In the genomic region with DNA sequence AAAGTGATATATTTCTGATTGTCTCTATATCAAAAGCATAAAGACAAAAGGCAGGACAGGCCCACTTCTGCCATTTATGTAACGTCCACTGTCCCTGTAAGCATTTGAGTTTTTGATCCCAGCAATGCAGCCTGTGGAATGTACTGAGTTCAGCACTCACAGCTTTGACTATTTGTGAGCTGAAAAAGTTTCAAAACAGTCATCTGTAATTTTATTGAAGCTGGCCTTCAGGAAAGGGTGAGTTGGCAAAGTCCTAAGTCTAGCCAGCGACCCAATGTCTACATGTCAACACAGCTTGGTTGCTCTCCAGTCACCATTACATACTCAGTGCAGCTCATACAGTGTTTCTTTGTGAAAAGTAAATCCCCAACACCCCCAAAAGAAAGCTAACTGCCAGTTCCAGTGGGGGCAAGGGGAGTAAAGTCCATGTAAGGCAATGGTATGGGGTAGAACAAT, we compare ENCODE assay signal across 1 cellular context.
TF ChIP-seq lines count a peak whose summit lies in the region.

No MANE protein-coding gene starts in this region.

TF ChIP-seq in HepG2, 621 proteins besides CTCF, POLR2A, EP300 and RAD21 (continued from another document and continues in another):
- TF ChIP-seq, protein P1, sequence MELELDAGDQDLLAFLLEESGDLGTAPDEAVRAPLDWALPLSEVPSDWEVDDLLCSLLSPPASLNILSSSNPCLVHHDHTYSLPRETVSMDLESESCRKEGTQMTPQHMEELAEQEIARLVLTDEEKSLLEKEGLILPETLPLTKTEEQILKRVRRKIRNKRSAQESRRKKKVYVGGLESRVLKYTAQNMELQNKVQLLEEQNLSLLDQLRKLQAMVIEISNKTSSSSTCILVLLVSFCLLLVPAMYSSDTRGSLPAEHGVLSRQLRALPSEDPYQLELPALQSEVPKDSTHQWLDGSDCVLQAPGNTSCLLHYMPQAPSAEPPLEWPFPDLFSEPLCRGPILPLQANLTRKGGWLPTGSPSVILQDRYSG (CRISPR knock-in tag; IDR thresholded peaks at IDR 0.05), result no peak
- TF ChIP-seq TRIM24 (CRISPR knock-in tag; IDR thresholded peaks at IDR 0.05) (no peak), RARA (CRISPR knock-in tag; IDR thresholded peaks at IDR 0.05) (peak; percentile 65), EHMT2 (IDR thresholded peaks at IDR 0.05; ENCODE audit: borderline replicate concordance, low read depth, low read length) (peak; percentile 91), ZC3H4 (CRISPR knock-in tag; IDR thresholded peaks at IDR 0.05; ENCODE audit: borderline replicate concordance) (no peak), RNF219 (CRISPR knock-in tag; IDR thresholded peaks at IDR 0.05) (no peak), MIXL1 (CRISPR knock-in tag; IDR thresholded peaks at IDR 0.05) (peak; percentile 78; the same call in 1 of the 2 replicates), KDM3A (CRISPR knock-in tag; IDR thresholded peaks at IDR 0.05; ENCODE audit: low read depth) (no peak), GATAD1 (CRISPR knock-in tag; IDR thresholded peaks at IDR 0.05) (no peak), IKZF5 (CRISPR knock-in tag; IDR thresholded peaks at IDR 0.05) (peak; percentile 68; the same call in 1 of the 2 replicates), HNRNPLL (IDR thresholded peaks at IDR 0.05; ENCODE audit: low read depth, low read length, poor library complexity, severe bottlenecking) (no peak), MEF2D (CRISPR knock-in tag; IDR thresholded peaks at IDR 0.05) (no peak), ZNF432 (CRISPR knock-in tag; IDR thresholded peaks at IDR 0.05; ENCODE audit: borderline replicate concordance) (no peak), ARNTL (CRISPR knock-in tag; IDR thresholded peaks at IDR 0.05) (no peak), ZNF589 (CRISPR knock-in tag; conservative IDR thresholded peaks at IDR 0.05) (no peak), HOXA5 (CRISPR knock-in tag; IDR thresholded peaks at IDR 0.05) (no peak), ZFP36 (IDR thresholded peaks at IDR 0.05; ENCODE audit: borderline replicate concordance, low read depth, low read length, partially characterized antibody) (no peak), ZNF460 (CRISPR knock-in tag; IDR thresholded peaks at IDR 0.05; ENCODE audit: borderline replicate concordance) (no peak), NFIB (CRISPR knock-in tag; IDR thresholded peaks at IDR 0.05; ENCODE audit: borderline replicate concordance) (no peak), ZNF292 (CRISPR knock-in tag; IDR thresholded peaks at IDR 0.05; ENCODE audit: borderline replicate concordance, low read depth) (peak; percentile 80; the same call in 1 of the 2 replicates), SMARCE1 (IDR thresholded peaks at IDR 0.05; ENCODE audit: borderline replicate concordance) (no peak), HOXA9 (CRISPR knock-in tag; IDR thresholded peaks at IDR 0.05; ENCODE audit: borderline replicate concordance) (no peak), MBD4 (IDR thresholded peaks at IDR 0.05; ENCODE audit: borderline replicate concordance, low read length) (no peak; the same call in 1 of the 2 replicates), PHF21A (CRISPR knock-in tag; IDR thresholded peaks at IDR 0.05) (peak; percentile 70), ZNF484 (CRISPR knock-in tag; IDR thresholded peaks at IDR 0.05; ENCODE audit: borderline replicate concordance, low read depth) (no peak), NBN (conservative IDR thresholded peaks at IDR 0.05) (no peak), JUN (CRISPR knock-in tag; IDR thresholded peaks at IDR 0.05) (no peak), ZFP90 (CRISPR knock-in tag; IDR thresholded peaks at IDR 0.05; ENCODE audit: borderline replicate concordance) (no peak), ZBTB33 (CRISPR knock-in tag; IDR thresholded peaks at IDR 0.05) (no peak), REXO4 (CRISPR knock-in tag; IDR thresholded peaks at IDR 0.05; ENCODE audit: borderline replicate concordance) (no peak), ZNF629 (CRISPR knock-in tag; conservative IDR thresholded peaks at IDR 0.05) (0 out of 2 replicates have a peak, but pooled peaks have one; percentile 45), SIX4 (CRISPR knock-in tag; IDR thresholded peaks at IDR 0.05) (no peak), IRX3 (CRISPR knock-in tag; IDR thresholded peaks at IDR 0.05; ENCODE audit: borderline replicate concordance, low read depth) (no peak), ZNF230 (CRISPR knock-in tag; IDR thresholded peaks at IDR 0.05) (no peak), SP140L (CRISPR knock-in tag; IDR thresholded peaks at IDR 0.05; ENCODE audit: borderline replicate concordance) (no peak), TFDP1 (CRISPR knock-in tag; IDR thresholded peaks at IDR 0.05; ENCODE audit: borderline replicate concordance) (no peak; the same call in 1 of the 2 replicates), ZNF235 (CRISPR knock-in tag; IDR thresholded peaks at IDR 0.05; ENCODE audit: borderline replicate concordance) (no peak), ZNF883 (CRISPR knock-in tag; IDR thresholded peaks at IDR 0.05; ENCODE audit: not compliant biosample characterization) (no peak), ZNF362 (CRISPR knock-in tag; IDR thresholded peaks at IDR 0.05; ENCODE audit: borderline replicate concordance) (no peak), KDM5A (IDR thresholded peaks at IDR 0.05; ENCODE audit: borderline replicate concordance, low read length) (no peak), CEBPB (IDR thresholded peaks at IDR 0.05; ENCODE audit: borderline replicate concordance, low read depth, low read length) (no peak), ZNF180 (CRISPR knock-in tag; IDR thresholded peaks at IDR 0.05; ENCODE audit: borderline replicate concordance, low read depth) (no peak), ZNF382 (CRISPR knock-in tag; IDR thresholded peaks at IDR 0.05; ENCODE audit: borderline replicate concordance) (no peak), HOXD1 (CRISPR knock-in tag; IDR thresholded peaks at IDR 0.05) (no peak)
- TF ChIP-seq, protein P2, sequence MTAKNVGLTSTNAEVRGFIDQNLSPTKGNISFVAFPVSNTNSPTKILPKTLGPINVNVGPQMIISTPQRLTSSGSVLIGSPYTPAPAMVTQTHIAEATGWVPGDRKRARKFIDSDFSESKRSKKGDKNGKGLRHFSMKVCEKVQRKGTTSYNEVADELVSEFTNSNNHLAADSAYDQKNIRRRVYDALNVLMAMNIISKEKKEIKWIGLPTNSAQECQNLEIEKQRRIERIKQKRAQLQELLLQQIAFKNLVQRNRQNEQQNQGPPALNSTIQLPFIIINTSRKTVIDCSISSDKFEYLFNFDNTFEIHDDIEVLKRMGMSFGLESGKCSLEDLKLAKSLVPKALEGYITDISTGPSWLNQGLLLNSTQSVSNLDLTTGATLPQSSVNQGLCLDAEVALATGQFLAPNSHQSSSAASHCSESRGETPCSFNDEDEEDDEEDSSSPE (CRISPR knock-in tag; IDR thresholded peaks at IDR 0.05), result no peak
- TF ChIP-seq, protein P3, sequence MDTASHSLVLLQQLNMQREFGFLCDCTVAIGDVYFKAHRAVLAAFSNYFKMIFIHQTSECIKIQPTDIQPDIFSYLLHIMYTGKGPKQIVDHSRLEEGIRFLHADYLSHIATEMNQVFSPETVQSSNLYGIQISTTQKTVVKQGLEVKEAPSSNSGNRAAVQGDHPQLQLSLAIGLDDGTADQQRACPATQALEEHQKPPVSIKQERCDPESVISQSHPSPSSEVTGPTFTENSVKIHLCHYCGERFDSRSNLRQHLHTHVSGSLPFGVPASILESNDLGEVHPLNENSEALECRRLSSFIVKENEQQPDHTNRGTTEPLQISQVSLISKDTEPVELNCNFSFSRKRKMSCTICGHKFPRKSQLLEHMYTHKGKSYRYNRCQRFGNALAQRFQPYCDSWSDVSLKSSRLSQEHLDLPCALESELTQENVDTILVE (CRISPR knock-in tag; IDR thresholded peaks at IDR 0.05), result no peak
- TF ChIP-seq, protein P4, sequence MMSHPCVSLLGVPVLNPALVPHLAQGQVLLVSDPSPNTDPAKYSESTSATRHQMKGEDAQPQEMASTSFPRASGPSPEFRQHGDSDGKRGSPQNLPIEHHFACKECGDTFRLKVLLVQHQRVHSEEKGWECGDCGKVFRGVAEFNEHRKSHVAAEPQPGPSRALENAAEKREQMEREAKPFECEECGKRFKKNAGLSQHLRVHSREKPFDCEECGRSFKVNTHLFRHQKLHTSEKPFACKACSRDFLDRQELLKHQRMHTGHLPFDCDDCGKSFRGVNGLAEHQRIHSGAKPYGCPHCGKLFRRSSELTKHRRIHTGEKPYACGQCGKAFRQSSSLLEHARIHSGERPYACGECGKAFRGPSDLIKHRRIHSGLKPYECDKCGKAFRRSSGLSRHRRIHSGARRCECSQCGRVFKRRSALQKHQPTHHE (CRISPR knock-in tag; IDR thresholded peaks at IDR 0.05; ENCODE audit: borderline replicate concordance), result no peak
- TF ChIP-seq, protein P5, sequence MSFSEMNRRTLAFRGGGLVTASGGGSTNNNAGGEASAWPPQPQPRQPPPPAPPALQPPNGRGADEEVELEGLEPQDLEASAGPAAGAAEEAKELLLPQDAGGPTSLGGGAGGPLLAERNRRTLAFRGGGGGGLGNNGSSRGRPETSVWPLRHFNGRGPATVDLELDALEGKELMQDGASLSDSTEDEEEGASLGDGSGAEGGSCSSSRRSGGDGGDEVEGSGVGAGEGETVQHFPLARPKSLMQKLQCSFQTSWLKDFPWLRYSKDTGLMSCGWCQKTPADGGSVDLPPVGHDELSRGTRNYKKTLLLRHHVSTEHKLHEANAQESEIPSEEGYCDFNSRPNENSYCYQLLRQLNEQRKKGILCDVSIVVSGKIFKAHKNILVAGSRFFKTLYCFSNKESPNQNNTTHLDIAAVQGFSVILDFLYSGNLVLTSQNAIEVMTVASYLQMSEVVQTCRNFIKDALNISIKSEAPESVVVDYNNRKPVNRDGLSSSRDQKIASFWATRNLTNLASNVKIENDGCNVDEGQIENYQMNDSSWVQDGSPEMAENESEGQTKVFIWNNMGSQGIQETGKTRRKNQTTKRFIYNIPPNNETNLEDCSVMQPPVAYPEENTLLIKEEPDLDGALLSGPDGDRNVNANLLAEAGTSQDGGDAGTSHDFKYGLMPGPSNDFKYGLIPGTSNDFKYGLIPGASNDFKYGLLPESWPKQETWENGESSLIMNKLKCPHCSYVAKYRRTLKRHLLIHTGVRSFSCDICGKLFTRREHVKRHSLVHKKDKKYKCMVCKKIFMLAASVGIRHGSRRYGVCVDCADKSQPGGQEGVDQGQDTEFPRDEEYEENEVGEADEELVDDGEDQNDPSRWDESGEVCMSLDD (CRISPR knock-in tag; IDR thresholded peaks at IDR 0.05; ENCODE audit: borderline replicate concordance), result no peak
- TF ChIP-seq, protein P6, sequence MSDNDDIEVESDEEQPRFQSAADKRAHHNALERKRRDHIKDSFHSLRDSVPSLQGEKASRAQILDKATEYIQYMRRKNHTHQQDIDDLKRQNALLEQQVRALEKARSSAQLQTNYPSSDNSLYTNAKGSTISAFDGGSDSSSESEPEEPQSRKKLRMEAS (IDR thresholded peaks at IDR 0.05), result peak; percentile 35; the same call in 1 of the 2 replicates
